17 cellular contexts compared by ENCODE assay signal in the genomic region with DNA sequence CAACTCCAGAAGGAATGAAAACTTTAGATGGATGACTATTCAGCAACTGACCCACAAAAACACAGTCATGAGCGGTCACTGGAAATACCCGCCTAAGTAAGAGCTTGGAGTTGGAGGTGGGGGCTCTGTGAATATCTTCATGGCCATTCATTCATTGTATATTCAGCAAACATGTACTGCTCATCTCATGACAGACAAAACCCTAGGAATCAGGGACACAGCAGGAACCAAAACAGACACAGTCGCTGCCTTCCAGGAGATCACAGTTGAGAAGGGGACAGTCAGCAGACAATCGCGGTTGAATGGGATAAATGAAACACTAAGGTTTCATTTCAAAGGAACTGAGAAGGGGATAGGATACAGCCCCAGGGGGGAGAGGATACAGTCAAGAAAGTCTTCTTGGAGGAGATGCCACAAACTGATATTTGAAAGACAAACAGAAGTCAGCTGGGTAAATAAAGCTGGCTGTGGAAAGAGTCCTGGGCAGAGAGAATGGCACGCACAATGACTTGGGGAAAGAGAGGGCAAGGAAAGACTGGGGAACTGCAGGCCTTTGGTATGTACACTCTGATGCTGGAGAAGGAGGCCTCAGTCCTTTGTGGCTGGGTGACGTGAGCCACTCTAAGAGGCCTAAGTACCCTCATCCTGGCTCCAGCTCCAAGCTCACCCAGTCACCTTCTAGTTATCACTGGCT. TPM values are rescaled to one million over a fixed set of nuclear protein-coding genes. Genes with fewer than 3 reads are reported as not detected.
DNase-seq lines count a peak whose midpoint lies in the region; ATAC-seq and TF ChIP-seq lines count a peak whose summit lies in the region.
"Had no signal": no experiment of that assay in that cellular context is flagged by ENCODE, and none has a peak within 500 bp of the region (broad histone marks: within the 10 kb centered on the region; RNA-seq: fewer than 3 reads in every experiment).

No MANE protein-coding gene starts in this region.

- no peak overlapping the region for H4K5ac ChIP-seq in IMR-90 (ENCODE audit: low read depth, low read length)

- H2AK5ac ChIP-seq in IMR-90 (ENCODE audit: low read depth, low read length) (peak overlapping the region; percentile 77; the same call in 1 of the 2 replicates), mesenchymal stem cell (ENCODE audit: low read length, severe bottlenecking) (peak overlapping the region; percentile 28)

- H3K27me3 ChIP-seq in IMR-90 (ENCODE audit: control insufficient read depth, insufficient read depth, low read length) (no peaks in the 10 kb centered on the region), mesenchymal stem cell (ENCODE audit: control insufficient read depth in 1 of 2, insufficient read depth in 1 of 2, low read length in 2 of 2) (no peaks in the 10 kb centered on the region), SJCRH30 (no peaks in the 10 kb centered on the region)

- DNase-seq in COLO668 (lab: John Stamatoyannopoulos, UW; ENCODE audit: unreplicated experiment) (peak; percentile 1), IMR-90 (peak; percentile 42), brain pericyte (ENCODE audit: low read depth, low spot score) (peak; percentile 72), mesenchymal stem cell (no peak), SJCRH30 (no peak), NCI-H2227 (lab: John Stamatoyannopoulos, UW; ENCODE audit: unreplicated experiment) (no peak), type B pancreatic cell (ENCODE audit: extremely low spot score, unreplicated experiment) (no peak)
- DNase-seq: ACHN; activated CD4-positive, alpha-beta T cell treated with anti-CD3 and anti-CD28 coated beads, Interleukin-2, amount 50 U/mL, for 48 hours; activated naive CD4-positive, alpha-beta T cell treated with anti-CD3 and anti-CD28 coated beads, Interleukin-2, amount 10 ng/mL, durations not matched to agents 7 days and 5 days; dermis blood vessel endothelial cell; DMS79 treated with DMSO at 0.1 percent for 48 hours; NCI-H1930; NCI-H524 treated with DMSO at 0.1 percent for 48 hours; stimulated activated naive CD4-positive, alpha-beta T cell had no signal

- POLR2A ChIA-PET in IMR-90 (lab: Charles Lee; ENCODE audit: unreplicated experiment), result no interaction called here

- in situ Hi-C loops in IMR-90 (cut with MboI; ENCODE audit: low sequenced_read_pairs), result loop anchor here (25.0 kb wide), 1 partner anchor 881 kb away; no protein-coding TSS in a partner anchor

- H3K18ac ChIP-seq in IMR-90 (ENCODE audit: low read depth, low read length) (peak overlapping the region; percentile 34), mesenchymal stem cell (ENCODE audit: low read depth in 1 of 2, low read length in 2 of 2) (peak overlapping the region in 1 of 2 experiments; percentile 56)

- H3K4me1 ChIP-seq in IMR-90 (ENCODE audit: control insufficient read depth, insufficient read depth, low read length) (peaks cover 27% of the 10 kb centered on the region), mesenchymal stem cell (ENCODE audit: control insufficient read depth, insufficient read depth, low read depth, low read length) (peaks cover 11% of the 10 kb centered on the region), SJCRH30 (peaks cover 4% of the 10 kb centered on the region)

- H3K36me3 ChIP-seq in IMR-90 (ENCODE audit: control insufficient read depth, insufficient read depth, low read length) (no peaks in the 10 kb centered on the region), mesenchymal stem cell (ENCODE audit: control insufficient read depth in 1 of 2, insufficient read depth in 2 of 2, low read depth in 1 of 2, low read length in 2 of 2) (no peaks in the 10 kb centered on the region), SJCRH30 (no peaks in the 10 kb centered on the region)

- intact Hi-C loops in IMR-90 (cut with micrococcal nuclease), result loop anchor here (5.0 kb wide), 1 partner anchor 46 kb away; the partner anchor contains the start of gene LMCD1

- CTCF ChIA-PET in IMR-90 (lab: Yijun Ruan, JAX), result interaction anchor here (0.8 kb wide), 1 partner anchor 12 kb away, joined by 3 read pairs; no protein-coding TSS in a partner anchor

- no peak overlapping the region for H3K4me2 ChIP-seq in IMR-90 (ENCODE audit: low read depth, low read length)
- no peak overlapping the region for H3K4me2 ChIP-seq in mesenchymal stem cell (ENCODE audit: low read length, poor library complexity, severe bottlenecking)

- TF ChIP-seq POLR2A in IMR-90 (IDR thresholded peaks at IDR 0.05; ENCODE audit: low read depth, low read length), result no peak

- H2BK12ac ChIP-seq in mesenchymal stem cell (ENCODE audit: low read length in 2 of 2), result peak overlapping the region in 1 of 2 experiments; percentile 82

- peak overlapping the region; percentile 68 for H2BK120ac ChIP-seq in IMR-90 (ENCODE audit: low read depth, low read length)
- H2BK120ac ChIP-seq in mesenchymal stem cell (ENCODE audit: low read depth, low read length), result no peak overlapping the region

- H3K56ac ChIP-seq in IMR-90 (ENCODE audit: extremely low read depth, insufficient read depth, low read length), result no peak overlapping the region

- no peaks in the 10 kb centered on the region for H3K36me3 Mint-ChIP-seq in type B pancreatic cell
- H3K36me3 Mint-ChIP-seq: activated naive CD4-positive, alpha-beta T cell treated with anti-CD3 and anti-CD28 coated beads, Interleukin-2, amount 10 ng/mL, durations not matched to agents 7 days and 5 days; brain had no signal

- H3K27ac Mint-ChIP-seq in type B pancreatic cell, result no peak overlapping the region
- H3K27ac Mint-ChIP-seq: activated naive CD4-positive, alpha-beta T cell treated with anti-CD3 and anti-CD28 coated beads, Interleukin-2, amount 10 ng/mL, durations not matched to agents 7 days and 5 days; brain had no signal

- H3K9me3 Mint-ChIP-seq in type B pancreatic cell, result peaks cover 7% of the 10 kb centered on the region
- H3K9me3 Mint-ChIP-seq: activated naive CD4-positive, alpha-beta T cell treated with anti-CD3 and anti-CD28 coated beads, Interleukin-2, amount 10 ng/mL, durations not matched to agents 7 days and 5 days; brain had no signal

- no peak overlapping the region for H2AK9ac ChIP-seq in IMR-90 (replicated peaks; ENCODE audit: low read depth, low read length, poor library complexity)

- dilution Hi-C loops in IMR-90 (cut with HindIII; ENCODE audit: low sequenced_read_pairs, unreplicated experiment), result no loop called here

- H3K4me1 Mint-ChIP-seq in type B pancreatic cell (ENCODE audit: unreplicated experiment), result peaks cover 22% of the 10 kb centered on the region
- H3K4me1 Mint-ChIP-seq: activated naive CD4-positive, alpha-beta T cell treated with anti-CD3 and anti-CD28 coated beads, Interleukin-2, amount 10 ng/mL, durations not matched to agents 7 days and 5 days had no signal

- WGBS in IMR-90 (ENCODE audit: extremely low coverage in 2 of 2, insufficient read length in 1 of 2), 2 experiments, result 72% methylated on average over 3 of the region's 7 CpGs; no CpG with 5 or more reads in 1 of the 2 experiments
- 79% methylated on average over 5 of the region's 7 CpGs for WGBS in mesenchymal stem cell

- peaks cover 5% of the 10 kb centered on the region for H3K27me3 Mint-ChIP-seq in type B pancreatic cell
- H3K27me3 Mint-ChIP-seq: activated naive CD4-positive, alpha-beta T cell treated with anti-CD3 and anti-CD28 coated beads, Interleukin-2, amount 10 ng/mL, durations not matched to agents 7 days and 5 days had no signal

- TF ChIP-seq RAD21 in IMR-90 (IDR thresholded peaks at IDR 0.05; ENCODE audit: low read length), result no peak

- H3K9me1 ChIP-seq in IMR-90 (ENCODE audit: insufficient read depth, low read length), result peaks cover 17% of the 10 kb centered on the region

- H4K8ac ChIP-seq in IMR-90 (ENCODE audit: low read depth in 2 of 2, low read length in 2 of 2), result peak overlapping the region in 1 of 2 experiments; percentile 29; a peak in 2 of 4 replicates
- H4K8ac ChIP-seq in mesenchymal stem cell (ENCODE audit: low read length), result no peak overlapping the region

- H2AFZ ChIP-seq in IMR-90 (replicated peaks; ENCODE audit: low read length, poor library complexity), result no peak overlapping the region
- H2AFZ ChIP-seq in mesenchymal stem cell (ENCODE audit: low read depth, low read length), result no peak overlapping the region

- H3K9ac ChIP-seq in IMR-90 (ENCODE audit: low read depth, low read length) (no peak overlapping the region), mesenchymal stem cell (ENCODE audit: low read length) (no peak overlapping the region)

- H3K4me3 Mint-ChIP-seq in type B pancreatic cell, result no peak overlapping the region
- H3K4me3 Mint-ChIP-seq: activated naive CD4-positive, alpha-beta T cell treated with anti-CD3 and anti-CD28 coated beads, Interleukin-2, amount 10 ng/mL, durations not matched to agents 7 days and 5 days; brain had no signal

- peak overlapping the region; percentile 61 for H4K91ac ChIP-seq in IMR-90 (ENCODE audit: insufficient read depth, low read depth, low read length)
- no peak overlapping the region for H4K91ac ChIP-seq in mesenchymal stem cell (ENCODE audit: low read length)

- H3K23ac ChIP-seq in IMR-90 (ENCODE audit: low read depth, low read length) (no peak overlapping the region), mesenchymal stem cell (ENCODE audit: low read length in 2 of 2) (no peak overlapping the region)

- H2BK5ac ChIP-seq in IMR-90 (ENCODE audit: low read depth, low read length, poor library complexity, severe bottlenecking) (peak overlapping the region; percentile 19), mesenchymal stem cell (ENCODE audit: low read depth, low read length, poor library complexity, severe bottlenecking) (no peak overlapping the region)

- H3K9me3 ChIP-seq in IMR-90 (ENCODE audit: control insufficient read depth, insufficient read depth, low read length) (no peaks in the 10 kb centered on the region), mesenchymal stem cell (ENCODE audit: control insufficient read depth, low read length) (no peaks in the 10 kb centered on the region), SJCRH30 (replicated peaks) (no peaks in the 10 kb centered on the region; the same call in 1 of the 2 replicates)

- H4K20me1 ChIP-seq in IMR-90 (ENCODE audit: insufficient read depth, low read length), result no peaks in the 10 kb centered on the region

- H3K14ac ChIP-seq in IMR-90 (replicated peaks; ENCODE audit: low read depth, low read length) (peak overlapping the region; percentile 25; the same call in 1 of the 2 replicates), mesenchymal stem cell (ENCODE audit: low read length in 2 of 2) (no peak overlapping the region)

- peak overlapping the region; percentile 53 for H2BK20ac ChIP-seq in IMR-90 (ENCODE audit: low read depth, low read length)

- H2BK15ac ChIP-seq in IMR-90 (ENCODE audit: low read depth, low read length), result peak overlapping the region; percentile 84; the same call in 2 of the 3 replicates
- no peak overlapping the region for H2BK15ac ChIP-seq in mesenchymal stem cell (ENCODE audit: low read depth, poor library complexity, severe bottlenecking)

- H3K79me1 ChIP-seq in IMR-90 (ENCODE audit: low read depth in 1 of 2, low read length in 2 of 2) (no peaks in the 10 kb centered on the region; a peak in 1 of 4 replicates), mesenchymal stem cell (replicated peaks; ENCODE audit: low read length, poor library complexity, severe bottlenecking) (peaks cover 2% of the 10 kb centered on the region)

- ATAC-seq in IMR-90 (ENCODE audit: low read depth), result no peak
- ATAC-seq in GM18867 (IDR thresholded peaks at IDR 0.05; ENCODE audit: unreplicated experiment), result no peak

- TF ChIP-seq CTCF in IMR-90 (conservative IDR thresholded peaks at IDR 0.05; ENCODE audit: low read depth, low read length) (no peak), type B pancreatic cell (conservative IDR thresholded peaks at IDR 0.05) (no peak)

- peak overlapping the region; percentile 51 for H3K4ac ChIP-seq in IMR-90 (ENCODE audit: low read depth, low read length)
- H3K4ac ChIP-seq in mesenchymal stem cell (ENCODE audit: low read depth in 1 of 2, low read length in 2 of 2), result no peak overlapping the region

- H3K4me3 ChIP-seq in IMR-90 (ENCODE audit: insufficient read depth, low read depth, low read length), result no peak overlapping the region
- no peak overlapping the region for H3K4me3 ChIP-seq in mesenchymal stem cell (ENCODE audit: insufficient read depth in 1 of 2, low read depth in 1 of 2, low read length in 2 of 2)
- no peak overlapping the region for H3K4me3 ChIP-seq in SJCRH30

- H3K27ac ChIP-seq in IMR-90 (ENCODE audit: insufficient read depth, low read length) (no peak overlapping the region), mesenchymal stem cell (ENCODE audit: low read length, poor library complexity, severe bottlenecking) (peak overlapping the region; percentile 64), SJCRH30 (no peak overlapping the region)

- no TSS peak for BruUV-seq in IMR-90 (replicated peaks; lab: Mats Ljungman, UMichigan)

RNA-seq across cellular contexts. Expression of gene LMCD1, which starts 45.4 kb away (rescaled TPM):
- total RNA-seq in IMR-90 (2012; rRNA removed) (33.6 and 50.0 TPM in 2 replicates), type B pancreatic cell (ENCODE audit: low replicate concordance) (12.8 and 33.1 TPM in 2 replicates)
- 43.1 and 53.8 TPM in 2 replicates for polyA plus RNA-seq in IMR-90 (2012; rRNA removed)
- 47.4 and 70.5 TPM in 2 replicates for polyA plus RNA-seq in IMR-90 (2012; cell fraction: cytosol; rRNA removed)
- polyA plus RNA-seq in IMR-90 (2012; cell fraction: nucleus; rRNA removed; ENCODE audit: low replicate concordance), result 28.7 and 43.9 TPM in 2 replicates
- 22.4 TPM for polyA plus RNA-seq in mesenchymal stem cell (2013, experiment 1 of 2)
- polyA plus RNA-seq in mesenchymal stem cell (2013, experiment 2 of 2), result 23.5 TPM
- total RNA-seq in SJCRH30 (2014; rRNA removed; shearing (Covaris generic)), result 59.6 and 69.8 TPM in 2 replicates

Comparison
In these comparisons a context has a peak if more than half of its experiments do, and no peak if none do; other contexts are left out.
1. DNase-seq: peak in COLO668 (single experiment), IMR-90 (single experiment) and brain pericyte (single experiment); none in mesenchymal stem cell (single experiment), SJCRH30 (0 of 2), NCI-H2227 (single experiment) and type B pancreatic cell (single experiment).